In genomic region chr2:207710814-207711740, GRCh38 we compare ENCODE assay signal across 8 cellular contexts.
DNase-seq lines count a peak whose midpoint lies in the region; ATAC-seq, FAIRE-seq and TF ChIP-seq lines count a peak whose summit lies in the region.

Gene CCNYL1 (plus strand): TSS chr2:207711640. CDS start chr2:207711897, 257 bp downstream.

- DNase-seq in AG08395 (ENCODE audit: low spot score) (peak; percentile 100), NCI-H345 (lab: John Stamatoyannopoulos, UW) (peak; percentile 99), cerebellar nuclear complex (lab: John Stamatoyannopoulos, UW) (peak; percentile 81 to 83)
- DNase-seq in activated CD4-positive, CD25-positive, alpha-beta regulatory T cell treated with anti-CD3 and anti-CD28 coated beads, Interleukin-2, amount 50 U/mL, for 16 hours (ENCODE audit: low read depth, low spot score): peak; percentile 93
- DNase-seq in stimulated activated CD4-positive, alpha-beta T cell treated with anti-CD3 and anti-CD28 coated beads, Interleukin-12 subunit alpha, Interleukin-12 subunit beta, amount 100 ng/mL, for 4 hours: peak; percentile 95

- TF ChIP-seq POLR2A in GM18951 (IDR thresholded peaks at IDR 0.05; ENCODE audit: extremely low read depth, insufficient read depth, insufficient read length): peak; percentile 90

- ATAC-seq in HG03196 (IDR thresholded peaks at IDR 0.05; ENCODE audit: unreplicated experiment): peak; percentile 97

- in situ Hi-C loops in GM18951 (cut with MboI; ENCODE audit: low sequenced_read_pairs, unreplicated experiment): no loop called here

- FAIRE-seq in islet of Langerhans (lab: Jason Lieb, UNC): peak; percentile 81

Comparison
In these comparisons a context has a peak if more than half of its experiments do, and no peak if none do; other contexts are left out.
1. Peak in every context shown above with its lines: DNase-seq and ATAC-seq.